21 cellular contexts compared by ENCODE assay signal in the genomic region with DNA sequence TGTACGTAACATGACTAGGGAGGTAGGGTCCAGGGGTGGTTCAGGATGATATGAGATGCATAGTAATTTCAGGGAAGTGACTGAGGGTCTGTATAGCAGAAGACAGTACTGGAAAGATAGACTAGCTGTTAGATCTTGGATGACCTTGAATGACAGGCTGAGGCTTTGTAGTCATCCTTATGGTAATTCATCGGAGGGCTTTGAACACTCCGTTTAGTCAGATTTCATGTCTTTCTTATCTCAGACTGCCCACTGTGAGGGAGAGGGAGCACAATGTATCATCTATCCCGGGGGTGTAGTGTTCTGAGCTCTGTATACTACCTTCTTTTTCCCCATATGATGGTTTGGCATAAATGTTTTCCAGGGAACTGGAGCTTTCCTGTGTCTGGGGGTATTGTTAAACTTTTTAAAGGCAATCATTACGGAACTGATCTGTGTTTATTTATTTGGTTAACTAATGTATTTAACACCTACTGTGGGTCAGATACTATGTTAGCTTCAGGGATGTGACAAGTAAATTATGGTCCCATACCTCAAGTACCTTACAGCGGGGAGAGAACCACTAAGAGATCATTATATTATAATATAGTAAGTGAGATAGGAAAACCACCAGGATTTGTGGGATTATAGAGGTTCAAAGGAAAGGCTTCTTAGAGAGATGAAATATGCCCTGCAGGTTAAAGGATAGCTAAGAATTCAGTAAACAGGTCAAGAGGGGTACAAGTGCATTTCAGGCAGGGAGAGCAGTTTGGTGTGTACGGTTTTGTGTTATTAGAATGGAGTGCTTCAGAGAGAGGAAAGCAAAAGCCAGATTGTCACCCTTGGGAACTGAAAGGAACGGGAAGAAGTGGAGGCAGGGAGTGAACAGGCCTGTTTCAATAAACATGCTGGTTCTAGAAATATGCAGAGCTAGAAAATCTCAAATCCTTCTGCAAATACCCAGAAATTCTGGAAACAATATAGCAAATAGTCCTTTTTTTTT.
DNase-seq lines count a peak whose midpoint lies in the region; ATAC-seq and TF ChIP-seq lines count a peak whose summit lies in the region.
"Had no signal": no experiment of that assay in that cellular context is flagged by ENCODE, and none has a peak within 500 bp of the region (broad histone marks: within the 10 kb centered on the region; RNA-seq: fewer than 3 reads in every experiment).

No MANE protein-coding gene starts in this region.

- H3K4me3 ChIP-seq in suprapubic skin (no peak overlapping the region), aorta (ENCODE audit: low read length in 2 of 2) (no peak overlapping the region)
- H3K4me3 ChIP-seq: spleen had no signal

- H3K4me3 Mint-ChIP-seq in activated naive CD8-positive, alpha-beta T cell treated with anti-CD3 and anti-CD28 coated beads, Interleukin-2, amount 50 U/mL, for 24 hours: no peak overlapping the region
- H3K4me3 Mint-ChIP-seq: dendritic cell treated with granulocyte-macrophage colony-stimulating factor and Interleukin-4, amounts not matched to agents 40 ng/mL and 50 ng/mL, for 4 days; HFFc6; stimulated activated naive CD8-positive, alpha-beta T cell treated with anti-CD3 and anti-CD28 coated beads, Interleukin-15, Interleukin-2, amounts not matched to agents 100 ng/mL and 50 ng/mL, for 24 hours had no signal

- no peak for ATAC-seq in aorta (ENCODE audit: low FRiP score)
- ATAC-seq in foreskin keratinocyte: no peak
- no peak for ATAC-seq in activated naive CD8-positive, alpha-beta T cell treated with anti-CD3 and anti-CD28 coated beads, Interleukin-2, amount 50 U/mL, for 24 hours

- TF ChIP-seq POLR2A in suprapubic skin (IDR thresholded peaks at IDR 0.05): no peak

- no peaks in the 10 kb centered on the region for H3K27me3 ChIP-seq in suprapubic skin
- no peaks in the 10 kb centered on the region for H3K27me3 ChIP-seq in aorta (ENCODE audit: control insufficient read depth in 1 of 2, insufficient read depth in 2 of 2, low read length in 1 of 2)
- H3K27me3 ChIP-seq in foreskin keratinocyte: peaks cover 17% of the 10 kb centered on the region
- H3K27me3 ChIP-seq: neutrophil, spleen had no signal

- peaks cover 18% of the 10 kb centered on the region for H3K4me1 ChIP-seq in suprapubic skin
- H3K4me1 ChIP-seq in aorta (ENCODE audit: control insufficient read depth in 1 of 2, insufficient read depth in 2 of 2, low read length in 2 of 2): no peaks in the 10 kb centered on the region
- no peaks in the 10 kb centered on the region for H3K4me1 ChIP-seq in foreskin keratinocyte

- no peaks in the 10 kb centered on the region for H3K36me3 Mint-ChIP-seq in activated naive CD8-positive, alpha-beta T cell treated with anti-CD3 and anti-CD28 coated beads, Interleukin-2, amount 50 U/mL, for 24 hours (ENCODE audit: low read depth)

- peak overlapping the region; percentile 47 for H3K27ac ChIP-seq in suprapubic skin
- H3K27ac ChIP-seq in aorta (ENCODE audit: low read depth in 1 of 2, low read length in 2 of 2): no peak overlapping the region
- H3K27ac ChIP-seq in foreskin keratinocyte: no peak overlapping the region
- H3K27ac ChIP-seq: neutrophil, spleen had no signal

- peaks cover 3% of the 10 kb centered on the region for H3K4me1 Mint-ChIP-seq in activated naive CD8-positive, alpha-beta T cell treated with anti-CD3 and anti-CD28 coated beads, Interleukin-2, amount 50 U/mL, for 24 hours

- DNase-seq in NCI-H82 (lab: John Stamatoyannopoulos, UW) (peak; percentile 4), NCI-H82 treated with DMSO at 0.1 percent for 48 hours (lab: John Stamatoyannopoulos, UW; ENCODE audit: unreplicated experiment) (no peak), NCI-H2227 treated with DMSO at 0.1 percent for 48 hours (lab: John Stamatoyannopoulos, UW) (peak; percentile 69), inferior parietal cortex (ENCODE audit: extremely low spot score) (peak; percentile 13), suprapubic skin (ENCODE audit: low spot score in 2 of 2) (peak in 1 of 2 donors; percentile 16), aorta (no peak), foreskin keratinocyte (no peak)
- no peak for DNase-seq in activated naive CD8-positive, alpha-beta T cell treated with anti-CD3 and anti-CD28 coated beads, Interleukin-2, amount 50 U/mL, for 24 hours
- DNase-seq: activated CD4-positive, alpha-beta T cell treated with anti-CD3 and anti-CD28 coated beads, Interleukin-2, amount 50 U/mL, for 48 hours; activated CD4-positive, CD25-positive, alpha-beta regulatory T cell; activated gamma-delta T cell; HFFc6; NCI-H1048; NCI-H2107; NCI-H524; spleen; stimulated activated CD4-positive, alpha-beta T cell treated with anti-CD3 and anti-CD28 coated beads, Interleukin-4, amount 100 ng/mL, for 4 hours; trophoblast cell had no signal

- TF ChIP-seq EP300 in suprapubic skin (IDR thresholded peaks at IDR 0.05): no peak

- intact Hi-C loops in aorta (cut with DNase I): no loop called here

- TF ChIP-seq CTCF in suprapubic skin (IDR thresholded peaks at IDR 0.05): no peak
- no peak for TF ChIP-seq CTCF in foreskin keratinocyte (conservative IDR thresholded peaks at IDR 0.05)

- no peaks in the 10 kb centered on the region for H3K27me3 Mint-ChIP-seq in activated naive CD8-positive, alpha-beta T cell treated with anti-CD3 and anti-CD28 coated beads, Interleukin-2, amount 50 U/mL, for 24 hours

- peaks cover 5% of the 10 kb centered on the region for H3K9me3 Mint-ChIP-seq in activated naive CD8-positive, alpha-beta T cell treated with anti-CD3 and anti-CD28 coated beads, Interleukin-2, amount 50 U/mL, for 24 hours
- H3K9me3 Mint-ChIP-seq: dendritic cell treated with granulocyte-macrophage colony-stimulating factor and Interleukin-4, amounts not matched to agents 40 ng/mL and 50 ng/mL, for 4 days; HFFc6; stimulated activated naive CD8-positive, alpha-beta T cell treated with anti-CD3 and anti-CD28 coated beads, Interleukin-15, Interleukin-2, amounts not matched to agents 100 ng/mL and 50 ng/mL, for 24 hours had no signal

- H3K36me3 ChIP-seq in suprapubic skin (no peaks in the 10 kb centered on the region), aorta (ENCODE audit: control insufficient read depth in 1 of 2, insufficient read depth in 2 of 2, low read length in 1 of 2) (no peaks in the 10 kb centered on the region)
- H3K36me3 ChIP-seq: neutrophil, spleen had no signal

- H3K27ac Mint-ChIP-seq in activated naive CD8-positive, alpha-beta T cell treated with anti-CD3 and anti-CD28 coated beads, Interleukin-2, amount 50 U/mL, for 24 hours: no peak overlapping the region
- H3K27ac Mint-ChIP-seq: dendritic cell treated with granulocyte-macrophage colony-stimulating factor and Interleukin-4, amounts not matched to agents 40 ng/mL and 50 ng/mL, for 4 days; HFFc6; stimulated activated naive CD8-positive, alpha-beta T cell treated with anti-CD3 and anti-CD28 coated beads, Interleukin-15, Interleukin-2, amounts not matched to agents 100 ng/mL and 50 ng/mL, for 24 hours had no signal

- H3K9me3 ChIP-seq in suprapubic skin: no peaks in the 10 kb centered on the region
- H3K9me3 ChIP-seq in aorta (ENCODE audit: control insufficient read depth, low read length): no peaks in the 10 kb centered on the region
- H3K9me3 ChIP-seq: neutrophil, spleen had no signal

- WGBS in suprapubic skin: 75% methylated on average over 8 of the region's 8 CpGs
- WGBS in aorta, 2 donors: 74 to 77% methylated on average over 8 of the region's 8 CpGs

Comparison
In these comparisons a context has a peak if more than half of its experiments do, and no peak if none do; other contexts are left out.
1. DNase-seq: peak in NCI-H82 (single experiment), NCI-H2227 treated with DMSO at 0.1 percent for 48 hours (single experiment) and inferior parietal cortex (single experiment); none in NCI-H82 treated with DMSO at 0.1 percent for 48 hours (single experiment), aorta (0 of 2), foreskin keratinocyte (0 of 2) and activated naive CD8-positive, alpha-beta T cell treated with anti-CD3 and anti-CD28 coated beads, Interleukin-2, amount 50 U/mL, for 24 hours (single experiment).